Comparison of ENCODE assay signal across 14 cellular contexts in genomic region chr15:76614725-76615124, GRCh38.
A peak's percentile ranks its signal among the peaks of the same experiment; 100 is the strongest.
DNase-seq lines count a peak whose midpoint lies in the region; ATAC-seq and TF ChIP-seq lines count a peak whose summit lies in the region.
"Had no signal": no experiment of that assay in that cellular context is flagged by ENCODE, and none has a peak within 500 bp of the region (broad histone marks: within the 10 kb centered on the region; RNA-seq: fewer than 3 reads in every experiment).

No MANE protein-coding gene starts in this region.

- peaks cover 35% of the 10 kb centered on the region for H3K36me3 Mint-ChIP-seq in natural killer cell treated with Interleukin-12 subunit alpha and Interleukin-12 subunit beta and Interleukin-15 and Interleukin-18, amount 100 ng/mL, for 72 hours
- H3K36me3 Mint-ChIP-seq in natural killer cell: no peaks in the 10 kb centered on the region
- H3K36me3 Mint-ChIP-seq in activated T-helper 17 cell treated with anti-CD3 and anti-CD28 coated beads, Interleukin-2, amount 50 U/mL, for 72 hours (ENCODE audit: low read depth): peaks cover 35% of the 10 kb centered on the region

- H2AFZ ChIP-seq in MM.1S (ENCODE audit: low read length): no peak overlapping the region

- DNase-seq in natural killer cell treated with Interleukin-12 subunit alpha and Interleukin-12 subunit beta and Interleukin-15 and Interleukin-18, amount 100 ng/mL, for 72 hours (ENCODE audit: low spot score): no peak
- no peak for DNase-seq in natural killer cell
- DNase-seq in MM.1S: peak; percentile 24
- no peak for DNase-seq in HT-29 (ENCODE audit: low spot score)
- no peak for DNase-seq in activated naive CD4-positive, alpha-beta T cell (lab: John Stamatoyannopoulos, UW)
- DNase-seq: 8988T; BE2C; C1 segment of cervical spinal cord; CD8-positive, alpha-beta memory T cell; COR-L47; H9 had no signal

- H3K27me3 ChIP-seq in MM.1S (replicated peaks; ENCODE audit: insufficient read depth, low read length): no peaks in the 10 kb centered on the region
- H3K27me3 ChIP-seq: BE2C had no signal

- H3K27ac ChIP-seq in MM.1S (ENCODE audit: low read length): peak overlapping the region; percentile 13; the same call in 1 of the 2 replicates

- H3K9me3 Mint-ChIP-seq in natural killer cell treated with Interleukin-12 subunit alpha and Interleukin-12 subunit beta and Interleukin-15 and Interleukin-18, amount 100 ng/mL, for 72 hours: peaks cover 6% of the 10 kb centered on the region
- peaks cover 0 to 4% of the 10 kb centered on the region in 2 donors for H3K9me3 Mint-ChIP-seq in natural killer cell
- peaks cover 3% of the 10 kb centered on the region for H3K9me3 Mint-ChIP-seq in activated T-helper 17 cell treated with anti-CD3 and anti-CD28 coated beads, Interleukin-2, amount 50 U/mL, for 72 hours

- H3K9me2 ChIP-seq in MM.1S (replicated peaks; ENCODE audit: insufficient read depth, low read length): no peaks in the 10 kb centered on the region

- H3K4me3 Mint-ChIP-seq in natural killer cell treated with Interleukin-12 subunit alpha and Interleukin-12 subunit beta and Interleukin-15 and Interleukin-18, amount 100 ng/mL, for 72 hours: no peak overlapping the region
- no peak overlapping the region for H3K4me3 Mint-ChIP-seq in natural killer cell
- H3K4me3 Mint-ChIP-seq in activated T-helper 17 cell treated with anti-CD3 and anti-CD28 coated beads, Interleukin-2, amount 50 U/mL, for 72 hours: no peak overlapping the region
- H3K4me3 Mint-ChIP-seq: CD4-positive, CD25-positive, alpha-beta regulatory T cell; CD8-positive, alpha-beta memory T cell; H9 had no signal

- TF ChIP-seq CTCF in natural killer cell (IDR thresholded peaks at IDR 0.05) (no peak), MM.1S (IDR thresholded peaks at IDR 0.05; ENCODE audit: low read length) (no peak)

- H4K20me1 ChIP-seq in MM.1S (ENCODE audit: insufficient read depth, low read length): no peaks in the 10 kb centered on the region

- H3K4me3 ChIP-seq in MM.1S (ENCODE audit: low read length): no peak overlapping the region

- H3K9me3 ChIP-seq in MM.1S (replicated peaks; ENCODE audit: insufficient read depth, low read length): no peaks in the 10 kb centered on the region
- H3K9me3 ChIP-seq: BE2C had no signal

- H3K4me1 ChIP-seq in MM.1S (ENCODE audit: low read length): no peaks in the 10 kb centered on the region
- H3K4me1 ChIP-seq: BE2C had no signal

- H3K27ac Mint-ChIP-seq in natural killer cell treated with Interleukin-12 subunit alpha and Interleukin-12 subunit beta and Interleukin-15 and Interleukin-18, amount 100 ng/mL, for 72 hours: peak overlapping the region; percentile 28 to 29
- H3K27ac Mint-ChIP-seq in natural killer cell: no peak overlapping the region
- peak overlapping the region; percentile 31 for H3K27ac Mint-ChIP-seq in activated T-helper 17 cell treated with anti-CD3 and anti-CD28 coated beads, Interleukin-2, amount 50 U/mL, for 72 hours
- H3K27ac Mint-ChIP-seq: H9 had no signal

- no peaks in the 10 kb centered on the region for H3K27me3 Mint-ChIP-seq in natural killer cell treated with Interleukin-12 subunit alpha and Interleukin-12 subunit beta and Interleukin-15 and Interleukin-18, amount 100 ng/mL, for 72 hours
- no peaks in the 10 kb centered on the region for H3K27me3 Mint-ChIP-seq in natural killer cell (ENCODE audit: low read depth in 2 of 2)
- H3K27me3 Mint-ChIP-seq in activated T-helper 17 cell treated with anti-CD3 and anti-CD28 coated beads, Interleukin-2, amount 50 U/mL, for 72 hours: no peaks in the 10 kb centered on the region
- H3K27me3 Mint-ChIP-seq: CD4-positive, CD25-positive, alpha-beta regulatory T cell had no signal

- H3K4me2 ChIP-seq in MM.1S (ENCODE audit: low read depth, low read length): peak overlapping the region; percentile 12

- H3K9ac ChIP-seq in MM.1S (ENCODE audit: low read length): no peak overlapping the region

- H3K4me1 Mint-ChIP-seq in natural killer cell treated with Interleukin-12 subunit alpha and Interleukin-12 subunit beta and Interleukin-15 and Interleukin-18, amount 100 ng/mL, for 72 hours (ENCODE audit: low read depth in 2 of 2): peaks cover 16 to 23% of the 10 kb centered on the region in 2 donors
- peaks cover 9 to 14% of the 10 kb centered on the region in 2 donors for H3K4me1 Mint-ChIP-seq in natural killer cell
- H3K4me1 Mint-ChIP-seq in activated T-helper 17 cell treated with anti-CD3 and anti-CD28 coated beads, Interleukin-2, amount 50 U/mL, for 72 hours: peaks cover 13% of the 10 kb centered on the region
- H3K4me1 Mint-ChIP-seq: H9 had no signal

- H3K36me3 ChIP-seq in MM.1S (replicated peaks; ENCODE audit: insufficient read depth, low read length): no peaks in the 10 kb centered on the region
- H3K36me3 ChIP-seq: BE2C had no signal

- H3K79me2 ChIP-seq in MM.1S (ENCODE audit: low read length): no peaks in the 10 kb centered on the region

- intact Hi-C loops in natural killer cell (cut with micrococcal nuclease): no loop called here

- no peaks in the 10 kb centered on the region for H3F3A ChIP-seq in MM.1S (ENCODE audit: insufficient read depth, low read length)

- peak in 1 of 2 donors; percentile 62 for ATAC-seq in natural killer cell treated with Interleukin-12 subunit alpha and Interleukin-12 subunit beta and Interleukin-15 and Interleukin-18, amount 100 ng/mL, for 72 hours
- ATAC-seq in natural killer cell (no peak), GM19455 (IDR thresholded peaks at IDR 0.05; ENCODE audit: unreplicated experiment) (no peak)
- ATAC-seq in activated T-helper 17 cell treated with anti-CD3 and anti-CD28 coated beads, Interleukin-2, amount 50 U/mL, for 72 hours (replicated peaks): peak; percentile 49

Comparison
In these comparisons a context has a peak if more than half of its experiments do, and no peak if none do; other contexts are left out.
1. H3K27ac Mint-ChIP-seq: peak in natural killer cell treated with Interleukin-12 subunit alpha and Interleukin-12 subunit beta and Interleukin-15 and Interleukin-18, amount 100 ng/mL, for 72 hours (2 of 2) and activated T-helper 17 cell treated with anti-CD3 and anti-CD28 coated beads, Interleukin-2, amount 50 U/mL, for 72 hours (single experiment); none in natural killer cell (0 of 2).